ENCODE assay signal across 8 cellular contexts in genomic region chr5:180868960-180869359, GRCh38. TPM values are rescaled to one million over a fixed set of nuclear protein-coding genes. Genes with fewer than 3 reads are reported as not detected.
DNase-seq lines count a peak whose midpoint lies in the region; ATAC-seq lines count a peak whose summit lies in the region.

No MANE protein-coding gene starts in this region.

- no peak overlapping the region for H4K5ac ChIP-seq in mesendoderm (ENCODE audit: low read length)

- H3K36me3 Mint-ChIP-seq in activated CD8-positive, alpha-beta T cell treated with anti-CD3 and anti-CD28 coated beads, Interleukin-2, amount 10 ng/mL, durations not matched to agents 7 days and 5 days (ENCODE audit: low read depth): no peaks in the 10 kb centered on the region
- no peaks in the 10 kb centered on the region for H3K36me3 Mint-ChIP-seq in effector memory CD8-positive, alpha-beta T cell (ENCODE audit: insufficient read depth)

- H3K9me3 Mint-ChIP-seq in activated CD8-positive, alpha-beta T cell treated with anti-CD3 and anti-CD28 coated beads, Interleukin-2, amount 10 ng/mL, durations not matched to agents 7 days and 5 days (ENCODE audit: insufficient read depth): no peaks in the 10 kb centered on the region
- H3K9me3 Mint-ChIP-seq in effector memory CD8-positive, alpha-beta T cell: no peaks in the 10 kb centered on the region

- no peak overlapping the region for H2BK5ac ChIP-seq in mesendoderm (ENCODE audit: low read length)

- H3K4me3 Mint-ChIP-seq in activated CD8-positive, alpha-beta T cell treated with anti-CD3 and anti-CD28 coated beads, Interleukin-2, amount 10 ng/mL, durations not matched to agents 7 days and 5 days: no peak overlapping the region
- H3K4me3 Mint-ChIP-seq in effector memory CD8-positive, alpha-beta T cell: no peak overlapping the region

- no CpG with 5 or more reads among the region's 3 CpGs for WGBS in mesendoderm (ENCODE audit: extremely low coverage, insufficient coverage, low lambda C conversion rate)

- no peak overlapping the region for H3K4ac ChIP-seq in mesendoderm (ENCODE audit: low read depth, low read length)

- POLR2A ChIA-PET in activated CD8-positive, alpha-beta T cell treated with anti-CD3 and anti-CD28 coated beads, Interleukin-2, amount 10 ng/mL, durations not matched to agents 7 days and 5 days (lab: Charles Lee): no interaction called here

- DNase-seq in DMS 273 treated with DMSO at 0.1 percent for 48 hours (lab: John Stamatoyannopoulos, UW) (peak; percentile 34), HS-5 (ENCODE audit: low read depth) (peak; percentile 34), NOMO-1 (lab: John Stamatoyannopoulos, UW; ENCODE audit: unreplicated experiment in 2 of 2) (peak; percentile 6 to 65), mesendoderm (peak; percentile 87)
- peak; percentile 75 for DNase-seq in activated CD8-positive, alpha-beta T cell treated with anti-CD3 and anti-CD28 coated beads, Interleukin-2, amount 10 ng/mL, durations not matched to agents 7 days and 5 days
- DNase-seq in effector memory CD8-positive, alpha-beta T cell: peak; percentile 43 to 50 (median 49)
- peak; percentile 90 for DNase-seq in stimulated activated CD8-positive, alpha-beta memory T cell treated with anti-CD3 and anti-CD28 coated beads, Interleukin-4, amount 100 ng/mL, for 48 hours

- H3K9ac ChIP-seq in mesendoderm (ENCODE audit: low read length): no peak overlapping the region

- no peak overlapping the region for H4K8ac ChIP-seq in mesendoderm (ENCODE audit: low read depth, low read length)

- no peak overlapping the region for H3K23ac ChIP-seq in mesendoderm (ENCODE audit: low read length)

- no peak overlapping the region for H3K4me3 ChIP-seq in mesendoderm (ENCODE audit: low read length)

- H3K79me2 ChIP-seq in mesendoderm (ENCODE audit: control insufficient read depth, insufficient read depth, low read length): no peaks in the 10 kb centered on the region

- no peak overlapping the region for H2BK120ac ChIP-seq in mesendoderm (ENCODE audit: low read depth, low read length)

- H3K27me3 ChIP-seq in mesendoderm (ENCODE audit: insufficient read depth, low read length, poor library complexity): no peaks in the 10 kb centered on the region

- H3K27ac ChIP-seq in mesendoderm (ENCODE audit: low read depth, low read length): no peak overlapping the region

- peaks cover 9% of the 10 kb centered on the region for H3K4me1 Mint-ChIP-seq in activated CD8-positive, alpha-beta T cell treated with anti-CD3 and anti-CD28 coated beads, Interleukin-2, amount 10 ng/mL, durations not matched to agents 7 days and 5 days (ENCODE audit: low read depth)
- H3K4me1 Mint-ChIP-seq in effector memory CD8-positive, alpha-beta T cell (ENCODE audit: low read depth in 2 of 2): peaks cover 0 to 6% of the 10 kb centered on the region in 2 donors

- no peak overlapping the region for H2AK5ac ChIP-seq in mesendoderm (ENCODE audit: low read length)

- H2BK15ac ChIP-seq in mesendoderm (replicated peaks; ENCODE audit: low read depth): no peak overlapping the region

- no peak overlapping the region for H3K4me2 ChIP-seq in mesendoderm (ENCODE audit: low read length)

- H3K27ac Mint-ChIP-seq in activated CD8-positive, alpha-beta T cell treated with anti-CD3 and anti-CD28 coated beads, Interleukin-2, amount 10 ng/mL, durations not matched to agents 7 days and 5 days: no peak overlapping the region
- no peak overlapping the region for H3K27ac Mint-ChIP-seq in effector memory CD8-positive, alpha-beta T cell

- H3K18ac ChIP-seq in mesendoderm (ENCODE audit: low read length): no peak overlapping the region

- H3K4me1 ChIP-seq in mesendoderm (ENCODE audit: control insufficient read depth, low read depth, low read length): no peaks in the 10 kb centered on the region

- ATAC-seq in activated CD8-positive, alpha-beta T cell treated with anti-CD3 and anti-CD28 coated beads, Interleukin-2, amount 10 ng/mL, durations not matched to agents 7 days and 5 days: peak; percentile 58
- no peak for ATAC-seq in effector memory CD8-positive, alpha-beta T cell (replicated peaks)
- no peak for ATAC-seq in HG02981 (IDR thresholded peaks at IDR 0.05; ENCODE audit: unreplicated experiment)

- H3K56ac ChIP-seq in mesendoderm (ENCODE audit: low read length): no peak overlapping the region

- no peaks in the 10 kb centered on the region for H3K36me3 ChIP-seq in mesendoderm (ENCODE audit: control insufficient read depth, insufficient read depth, low read length)

- no peaks in the 10 kb centered on the region for H3K79me1 ChIP-seq in mesendoderm (ENCODE audit: low read length)

- H3K27me3 Mint-ChIP-seq in activated CD8-positive, alpha-beta T cell treated with anti-CD3 and anti-CD28 coated beads, Interleukin-2, amount 10 ng/mL, durations not matched to agents 7 days and 5 days (ENCODE audit: low read depth): peaks cover 14% of the 10 kb centered on the region
- peaks cover 11 to 23% of the 10 kb centered on the region in 2 donors for H3K27me3 Mint-ChIP-seq in effector memory CD8-positive, alpha-beta T cell

- CTCF ChIA-PET in activated CD8-positive, alpha-beta T cell treated with anti-CD3 and anti-CD28 coated beads, Interleukin-2, amount 10 ng/mL, durations not matched to agents 7 days and 5 days (lab: Charles Lee): interaction anchor here (0.6 to 1.8 kb wide), 9 partner anchors 14 to 86 kb away, joined by 3 to 6 read pairs (median 5); no protein-coding TSS in a partner anchor

RNA-seq across cellular contexts. Expression of gene ZFP62, which starts 7.9 kb away (rescaled TPM):
- 10 to 100 TPM; 22.8 to 25.3 TPM for total RNA-seq in activated CD8-positive, alpha-beta T cell treated with anti-CD3 and anti-CD28 coated beads, Interleukin-2, amount 10 ng/mL, durations not matched to agents 7 days and 5 days
- polyA plus RNA-seq in mesendoderm (2013, experiment 1 of 2): 18.0 TPM
- 18.4 TPM for polyA plus RNA-seq in mesendoderm (2013, experiment 2 of 2)

RNA-seq across cellular contexts. Expression of gene BTNL8, which starts 30.0 kb away (rescaled TPM):
- total RNA-seq in activated CD8-positive, alpha-beta T cell treated with anti-CD3 and anti-CD28 coated beads, Interleukin-2, amount 10 ng/mL, durations not matched to agents 7 days and 5 days: not detected
- polyA plus RNA-seq in mesendoderm (2013, experiment 1 of 2): 0.18 TPM
- polyA plus RNA-seq in mesendoderm (2013, experiment 2 of 2): 0.21 TPM

Comparison
In these comparisons a context has a peak if more than half of its experiments do, and no peak if none do; other contexts are left out.
1. DNase-seq: peak in every context shown above with its lines; median percentile 90 in stimulated activated CD8-positive, alpha-beta memory T cell treated with anti-CD3 and anti-CD28 coated beads, Interleukin-4, amount 100 ng/mL, for 48 hours; 87 in mesendoderm; 75 in activated CD8-positive, alpha-beta T cell treated with anti-CD3 and anti-CD28 coated beads, Interleukin-2, amount 10 ng/mL, durations not matched to agents 7 days and 5 days; 49 in effector memory CD8-positive, alpha-beta T cell; 36 in NOMO-1; 34 in DMS 273 treated with DMSO at 0.1 percent for 48 hours; 34 in HS-5.